ENCODE assay signal across 1 cellular context in the genomic region with DNA sequence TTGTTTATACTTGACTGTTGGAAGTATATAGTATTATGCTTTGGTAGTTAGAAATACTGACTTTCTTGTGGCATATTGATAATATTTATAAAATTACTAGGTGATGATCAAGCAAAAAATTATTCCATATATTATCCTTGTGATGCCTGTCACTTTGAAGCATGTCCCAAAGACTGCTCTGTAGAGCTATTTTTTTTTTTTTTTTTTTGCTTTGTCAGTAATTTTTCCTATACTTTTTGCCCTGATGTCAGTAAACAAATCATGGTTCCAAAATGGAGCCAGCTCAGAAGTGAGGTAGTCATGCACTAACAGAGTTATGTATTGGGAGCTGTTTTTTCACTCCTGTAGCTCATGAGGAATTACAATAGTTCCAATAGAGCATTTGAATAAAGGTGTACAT.
TF ChIP-seq lines count a peak whose summit lies in the region.

No MANE protein-coding gene starts in this region.

TF ChIP-seq in liver, 16 proteins besides CTCF, POLR2A, EP300 and RAD21 (continued from another document):
- TF ChIP-seq, protein P1, sequence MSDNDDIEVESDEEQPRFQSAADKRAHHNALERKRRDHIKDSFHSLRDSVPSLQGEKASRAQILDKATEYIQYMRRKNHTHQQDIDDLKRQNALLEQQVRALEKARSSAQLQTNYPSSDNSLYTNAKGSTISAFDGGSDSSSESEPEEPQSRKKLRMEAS (IDR thresholded peaks at IDR 0.05): no peak
- TF ChIP-seq FOXA1 (IDR thresholded peaks at IDR 0.05) (no peak), NR2F2 (IDR thresholded peaks at IDR 0.05) (no peak), JUND (IDR thresholded peaks at IDR 0.05) (no peak), TAF1 (conservative IDR thresholded peaks at IDR 0.05) (no peak), GABPA (IDR thresholded peaks at IDR 0.05 in 1 of 2, conservative IDR thresholded peaks at IDR 0.05 in 1 of 2) (no peak), RXRA (IDR thresholded peaks at IDR 0.05) (no peak), YY1 (IDR thresholded peaks at IDR 0.05) (no peak), EGR1 (IDR thresholded peaks at IDR 0.05; ENCODE audit: low read depth in 2 of 2) (no peak), HNF4A (conservative IDR thresholded peaks at IDR 0.05) (no peak), SP1 (IDR thresholded peaks at IDR 0.05) (no peak)
- TF ChIP-seq, protein P2, sequence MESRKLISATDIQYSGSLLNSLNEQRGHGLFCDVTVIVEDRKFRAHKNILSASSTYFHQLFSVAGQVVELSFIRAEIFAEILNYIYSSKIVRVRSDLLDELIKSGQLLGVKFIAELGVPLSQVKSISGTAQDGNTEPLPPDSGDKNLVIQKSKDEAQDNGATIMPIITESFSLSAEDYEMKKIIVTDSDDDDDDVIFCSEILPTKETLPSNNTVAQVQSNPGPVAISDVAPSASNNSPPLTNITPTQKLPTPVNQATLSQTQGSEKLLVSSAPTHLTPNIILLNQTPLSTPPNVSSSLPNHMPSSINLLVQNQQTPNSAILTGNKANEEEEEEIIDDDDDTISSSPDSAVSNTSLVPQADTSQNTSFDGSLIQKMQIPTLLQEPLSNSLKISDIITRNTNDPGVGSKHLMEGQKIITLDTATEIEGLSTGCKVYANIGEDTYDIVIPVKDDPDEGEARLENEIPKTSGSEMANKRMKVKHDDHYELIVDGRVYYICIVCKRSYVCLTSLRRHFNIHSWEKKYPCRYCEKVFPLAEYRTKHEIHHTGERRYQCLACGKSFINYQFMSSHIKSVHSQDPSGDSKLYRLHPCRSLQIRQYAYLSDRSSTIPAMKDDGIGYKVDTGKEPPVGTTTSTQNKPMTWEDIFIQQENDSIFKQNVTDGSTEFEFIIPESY (IDR thresholded peaks at IDR 0.05): no peak
- TF ChIP-seq, protein P3, sequence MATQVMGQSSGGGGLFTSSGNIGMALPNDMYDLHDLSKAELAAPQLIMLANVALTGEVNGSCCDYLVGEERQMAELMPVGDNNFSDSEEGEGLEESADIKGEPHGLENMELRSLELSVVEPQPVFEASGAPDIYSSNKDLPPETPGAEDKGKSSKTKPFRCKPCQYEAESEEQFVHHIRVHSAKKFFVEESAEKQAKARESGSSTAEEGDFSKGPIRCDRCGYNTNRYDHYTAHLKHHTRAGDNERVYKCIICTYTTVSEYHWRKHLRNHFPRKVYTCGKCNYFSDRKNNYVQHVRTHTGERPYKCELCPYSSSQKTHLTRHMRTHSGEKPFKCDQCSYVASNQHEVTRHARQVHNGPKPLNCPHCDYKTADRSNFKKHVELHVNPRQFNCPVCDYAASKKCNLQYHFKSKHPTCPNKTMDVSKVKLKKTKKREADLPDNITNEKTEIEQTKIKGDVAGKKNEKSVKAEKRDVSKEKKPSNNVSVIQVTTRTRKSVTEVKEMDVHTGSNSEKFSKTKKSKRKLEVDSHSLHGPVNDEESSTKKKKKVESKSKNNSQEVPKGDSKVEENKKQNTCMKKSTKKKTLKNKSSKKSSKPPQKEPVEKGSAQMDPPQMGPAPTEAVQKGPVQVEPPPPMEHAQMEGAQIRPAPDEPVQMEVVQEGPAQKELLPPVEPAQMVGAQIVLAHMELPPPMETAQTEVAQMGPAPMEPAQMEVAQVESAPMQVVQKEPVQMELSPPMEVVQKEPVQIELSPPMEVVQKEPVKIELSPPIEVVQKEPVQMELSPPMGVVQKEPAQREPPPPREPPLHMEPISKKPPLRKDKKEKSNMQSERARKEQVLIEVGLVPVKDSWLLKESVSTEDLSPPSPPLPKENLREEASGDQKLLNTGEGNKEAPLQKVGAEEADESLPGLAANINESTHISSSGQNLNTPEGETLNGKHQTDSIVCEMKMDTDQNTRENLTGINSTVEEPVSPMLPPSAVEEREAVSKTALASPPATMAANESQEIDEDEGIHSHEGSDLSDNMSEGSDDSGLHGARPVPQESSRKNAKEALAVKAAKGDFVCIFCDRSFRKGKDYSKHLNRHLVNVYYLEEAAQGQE (IDR thresholded peaks at IDR 0.05): no peak
